Comparison of ENCODE assay signal across 24 cellular contexts in genomic region chr11:1932681-1933080, GRCh38. TPM values are rescaled to one million over a fixed set of nuclear protein-coding genes. Genes with fewer than 3 reads are reported as not detected.
A peak's percentile ranks its signal among the peaks of the same experiment; 100 is the strongest.
DNase-seq lines count a peak whose midpoint lies in the region; ATAC-seq and TF ChIP-seq lines count a peak whose summit lies in the region.
"Had no signal": no experiment of that assay in that cellular context is flagged by ENCODE, and none has a peak within 500 bp of the region (broad histone marks: within the 10 kb centered on the region; RNA-seq: fewer than 3 reads in every experiment).

No MANE protein-coding gene starts in this region.

- in situ Hi-C loops in gastrocnemius medialis (cut with MboI; ENCODE audit: low sequenced_read_pairs in 4 of 4), result no loop called here

- no peaks in the 10 kb centered on the region for H3K9me2 ChIP-seq in hepatocyte (replicated peaks; ENCODE audit: insufficient read depth)

- H3K27me3 ChIP-seq in left ventricle myocardium inferior (ENCODE audit: low read depth) (no peaks in the 10 kb centered on the region), right cardiac atrium (ENCODE audit: control insufficient read depth, insufficient read depth) (no peaks in the 10 kb centered on the region), hepatocyte (no peaks in the 10 kb centered on the region), gastrocnemius medialis (no peaks in the 10 kb centered on the region)

- WGBS in right cardiac atrium, result 98% methylated on average over 4 of the region's 4 CpGs
- 88% methylated on average over 2 of the region's 4 CpGs for WGBS in hepatocyte (ENCODE audit: low lambda C conversion rate, missing lambda C conversion rate)

- H4K20me1 ChIP-seq in hepatocyte (ENCODE audit: insufficient read depth, poor library complexity, severe bottlenecking), result no peaks in the 10 kb centered on the region

- peaks cover 29% of the 10 kb centered on the region for H3K4me1 ChIP-seq in left ventricle myocardium inferior
- no peaks in the 10 kb centered on the region for H3K4me1 ChIP-seq in right cardiac atrium (ENCODE audit: control insufficient read depth, insufficient read depth, low read length)
- H3K4me1 ChIP-seq in hepatocyte (ENCODE audit: insufficient read depth), result peaks cover 23% of the 10 kb centered on the region
- peaks cover 4 to 6% of the 10 kb centered on the region in 2 donors for H3K4me1 ChIP-seq in gastrocnemius medialis
- H3K4me1 ChIP-seq: SJCRH30 had no signal

- intact Hi-C loops in left ventricle myocardium inferior (cut with micrococcal nuclease) (no loop called here), right cardiac atrium (cut with DNase I) (no loop called here), gastrocnemius medialis (cut with DNase I; ENCODE audit: low total_unique reads) (no loop called here)

- H2AFZ ChIP-seq in hepatocyte, result no peak overlapping the region
- H2AFZ ChIP-seq: GM23248 had no signal

- no peak for DNase-seq in left ventricle myocardium inferior
- no peak for DNase-seq in right cardiac atrium
- DNase-seq in hepatocyte (ENCODE audit: low spot score), result no peak
- no peak for DNase-seq in gastrocnemius medialis
- no peak for DNase-seq in hepatic stellate cell (ENCODE audit: low spot score)
- DNase-seq in DMS153 (lab: John Stamatoyannopoulos, UW), result no peak
- DNase-seq: ACHN, DMS53, GM23248, H9, IMR-90, MM.1S, NCI-H2029, NCI-H446, NCI-H524 treated with DMSO at 0.1 percent for 48 hours, NCI-H774 had no signal

- ATAC-seq in right cardiac atrium, result no peak
- no peak for ATAC-seq in gastrocnemius medialis
- ATAC-seq in HG03378 (IDR thresholded peaks at IDR 0.05; ENCODE audit: unreplicated experiment), result no peak
- ATAC-seq: Right ventricle myocardium inferior had no signal

- H3K4me3 ChIP-seq in left ventricle myocardium inferior, result no peak overlapping the region
- no peak overlapping the region for H3K4me3 ChIP-seq in right cardiac atrium (ENCODE audit: low read length)
- H3K4me3 ChIP-seq in hepatocyte, result no peak overlapping the region
- H3K4me3 ChIP-seq in gastrocnemius medialis, result no peak overlapping the region
- H3K4me3 ChIP-seq: GM23248, SJCRH30 had no signal

- TF ChIP-seq CTCF in left ventricle myocardium inferior (IDR thresholded peaks at IDR 0.05; ENCODE audit: borderline replicate concordance), result no peak
- no peak for TF ChIP-seq CTCF in hepatocyte (IDR thresholded peaks at IDR 0.05; ENCODE audit: poor library complexity)
- TF ChIP-seq CTCF in gastrocnemius medialis (IDR thresholded peaks at IDR 0.05 in 4 of 5, conservative IDR thresholded peaks at IDR 0.05 in 1 of 5), result no peak

- H3K27ac ChIP-seq in left ventricle myocardium inferior (replicated peaks) (peak overlapping the region; percentile 92), right cardiac atrium (ENCODE audit: low read length) (no peak overlapping the region), hepatocyte (peak overlapping the region; percentile 82), gastrocnemius medialis (peak overlapping the region; percentile 53 to 99 (median 84))
- H3K27ac ChIP-seq: GM23248, KMS-11, SJCRH30 had no signal

- no peak overlapping the region for H3K4me2 ChIP-seq in hepatocyte
- H3K4me2 ChIP-seq: KMS-11 had no signal

- H3K9me3 ChIP-seq in left ventricle myocardium inferior (replicated peaks), result no peaks in the 10 kb centered on the region
- H3K9me3 ChIP-seq in right cardiac atrium (ENCODE audit: control insufficient read depth, low read length), result no peaks in the 10 kb centered on the region
- no peaks in the 10 kb centered on the region for H3K9me3 ChIP-seq in hepatocyte (ENCODE audit: low read depth)
- no peaks in the 10 kb centered on the region for H3K9me3 ChIP-seq in gastrocnemius medialis
- H3K9me3 ChIP-seq: SJCRH30 had no signal

- H3K36me3 ChIP-seq in left ventricle myocardium inferior (no peaks in the 10 kb centered on the region), hepatocyte (replicated peaks; ENCODE audit: insufficient read depth, low read depth) (no peaks in the 10 kb centered on the region), gastrocnemius medialis (peaks cover 0 to 11% of the 10 kb centered on the region in 2 donors)
- H3K36me3 ChIP-seq: SJCRH30 had no signal

- H3K79me2 ChIP-seq in hepatocyte, result no peaks in the 10 kb centered on the region

- TF ChIP-seq POLR2A in gastrocnemius medialis (IDR thresholded peaks at IDR 0.05), result no peak

RNA-seq across cellular contexts. Expression of gene TNNT3, which starts 13.2 kb away (rescaled TPM):
- total RNA-seq in left ventricle myocardium inferior (30.7 TPM), right cardiac atrium (10 to 100 TPM in 3 of 4 donors, 1 to 10 TPM in 1; 9.0 to 58.7 (median 34.1) TPM), hepatocyte (19.2 and 20.6 TPM in 2 replicates), gastrocnemius medialis (1,000 to 10,000 TPM; 1,260 to 3,441 (median 1,835) TPM)
- polyA plus RNA-seq in right cardiac atrium (63.1 TPM), hepatocyte (29.9 and 41.4 TPM in 2 replicates)
- total RNA-seq: Daoy, G401, GM23248, H9, IMR-90 had no signal
- polyA plus RNA-seq: BJ, GM23248, IMR-90 had no signal

RNA-seq across cellular contexts. Expression of gene MRPL23, which starts 14.5 kb away (rescaled TPM):
- total RNA-seq in left ventricle myocardium inferior, result 93.6 TPM
- total RNA-seq in right cardiac atrium, result 100 to 1,000 TPM in 1 of 4 donors, 10 to 100 TPM in 3; 47.1 to 102 (median 74.8) TPM
- 108 TPM for polyA plus RNA-seq in right cardiac atrium
- 54.0 and 75.2 TPM in 2 replicates for total RNA-seq in hepatocyte
- 41.4 and 54.8 TPM in 2 replicates for polyA plus RNA-seq in hepatocyte
- 100 to 1,000 TPM; 128 to 243 (median 187) TPM for total RNA-seq in gastrocnemius medialis

RNA-seq across cellular contexts. Expression of gene PRR33, which starts 41.0 kb away (rescaled TPM):
- total RNA-seq in left ventricle myocardium inferior, result 2.4 TPM
- total RNA-seq in right cardiac atrium, result under 1 TPM; 0.11 to 0.82 (median 0.24) TPM
- 0.81 TPM for polyA plus RNA-seq in right cardiac atrium
- total RNA-seq in hepatocyte, result not detected in 2 replicates
- polyA plus RNA-seq in hepatocyte, result 0.29 and 0.47 TPM in 2 replicates
- total RNA-seq in gastrocnemius medialis, result 1 to 10 TPM in 2 of 4 donors, under 1 TPM in 2; 0.16 to 2.3 (median 1.0) TPM
- total RNA-seq: CD4-positive, CD25-positive, alpha-beta regulatory T cell; Daoy; G401; GM23248; H9; IMR-90 had no signal
- polyA plus RNA-seq: BJ, GM23248, IMR-90 had no signal

Comparison
In these comparisons a context has a peak if more than half of its experiments do, and no peak if none do; other contexts are left out.
1. RNA of gene TNNT3, which starts 13.2 kb away (total RNA-seq): 1,260 to 3,441 TPM in gastrocnemius medialis; 9.0 to 58.7 TPM in right cardiac atrium, 30.7 TPM in left ventricle myocardium inferior (single experiment) and 19.2 to 20.6 TPM in hepatocyte; every median in the first group is over 10 times any median in the second.